Comparison of ENCODE assay signal across 7 cellular contexts in the genomic region with DNA sequence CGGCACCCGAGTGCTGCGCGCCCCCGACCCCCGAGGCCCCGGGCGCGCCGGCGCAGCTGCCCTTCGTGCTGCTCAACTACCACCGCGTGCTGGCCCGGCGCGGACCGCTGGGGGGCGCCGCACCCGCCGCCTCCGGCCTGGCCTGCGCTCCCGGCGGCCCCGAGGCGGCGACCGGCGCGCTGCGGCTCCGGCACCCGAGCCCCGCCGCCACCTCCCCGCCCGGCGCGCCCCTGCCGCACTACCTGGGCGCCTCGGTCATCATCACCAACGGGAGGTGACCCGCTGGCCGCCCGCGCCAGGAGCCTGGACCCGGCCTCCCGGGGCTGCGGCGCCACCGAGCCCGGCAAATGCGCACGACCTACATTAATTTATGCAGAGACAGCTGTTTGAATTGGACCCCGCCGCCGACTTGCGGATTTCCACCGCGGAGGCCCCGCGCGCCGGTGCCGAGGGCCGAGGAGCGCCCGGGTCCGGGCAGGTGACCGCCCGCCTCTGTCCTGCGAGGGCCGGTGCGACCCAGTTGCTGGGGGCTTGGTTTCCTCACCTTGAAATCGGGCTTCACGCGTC.
DNase-seq lines count a peak whose midpoint lies in the region; ATAC-seq and TF ChIP-seq lines count a peak whose summit lies in the region.

No MANE protein-coding gene starts in this region.

- H3K27ac ChIP-seq in skin epidermis = no peak overlapping the region

- DNase-seq in NCI-H2171 treated with DMSO at 0.1 percent for 48 hours (lab: John Stamatoyannopoulos, UW) (peak; percentile 43), amygdala (lab: John Stamatoyannopoulos, UW) (peak in 29 of 56 donors; percentile 13 to 79 (median 37))

- peak; percentile 18; the same call in 1 of the 3 replicates for TF ChIP-seq CTCF in GM12872 (IDR thresholded peaks at IDR 0.05; ENCODE audit: insufficient read depth, low read depth, low read length)

- peak overlapping the region; percentile 43 for H3K4me3 ChIP-seq in iPS-11a (ENCODE audit: low read depth, low read length)
- peak overlapping the region in 6 of 7 experiments; percentile 11 to 37 (median 28) for H3K4me3 ChIP-seq in skin epidermis

- ATAC-seq in HG03378 (IDR thresholded peaks at IDR 0.05; ENCODE audit: unreplicated experiment) (no peak), HG03196 (IDR thresholded peaks at IDR 0.05; ENCODE audit: unreplicated experiment) (no peak)
